In the genomic region with DNA sequence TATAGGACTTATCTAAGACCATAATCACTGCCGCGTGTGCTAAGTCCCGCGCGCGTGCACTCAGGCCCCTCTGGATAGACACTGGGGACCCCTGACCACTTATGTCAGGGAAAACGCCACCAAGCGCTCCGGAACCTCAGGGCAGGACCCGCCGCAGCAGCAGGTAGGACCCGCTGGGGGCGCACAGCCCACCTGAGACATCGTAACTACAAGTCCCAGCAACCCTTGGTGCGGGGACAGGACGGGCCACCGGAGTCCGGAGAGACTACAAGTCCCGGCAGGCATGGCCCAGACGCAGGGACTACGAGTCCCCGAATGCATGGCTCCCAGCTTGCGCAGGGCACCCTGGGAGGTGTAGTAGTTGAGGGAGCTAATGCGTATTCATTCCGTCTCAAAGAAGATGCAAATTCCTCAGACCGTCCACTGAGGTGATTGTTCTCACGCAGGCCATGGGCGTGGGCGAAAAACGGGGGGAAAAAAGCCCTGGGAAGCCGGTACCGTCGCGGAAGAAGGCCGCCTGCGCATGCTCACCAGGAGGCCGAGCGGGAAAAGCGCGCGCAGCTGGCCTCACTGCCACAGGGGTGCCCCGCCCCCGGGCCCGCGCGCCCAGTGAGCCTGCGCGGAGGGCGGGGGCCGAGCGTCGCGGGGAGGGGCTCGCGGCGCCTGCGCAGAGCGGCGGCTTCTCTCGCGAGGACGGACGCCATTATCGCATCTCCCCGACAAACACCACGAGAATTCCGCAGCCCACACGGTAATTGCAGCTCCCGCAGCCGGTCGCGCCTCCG, we compare ENCODE assay signal across 8 cellular contexts. TPM values are rescaled to one million over a fixed set of nuclear protein-coding genes. Genes with fewer than 3 reads are reported as not detected.
A peak's percentile ranks its signal among the peaks of the same experiment; 100 is the strongest.
DNase-seq lines count a peak whose midpoint lies in the region; ATAC-seq, FAIRE-seq and TF ChIP-seq lines count a peak whose summit lies in the region.

Gene BANP (plus strand): TSS at position 670 of the 785 bp plus-strand sequence. CDS start 23,682 bp downstream, outside the sequence.

- H3K4me1 ChIP-seq in adipocyte (ENCODE audit: control insufficient read depth, insufficient read depth, low read length) (peaks cover 27% of the 10 kb centered on the region), cardiac muscle cell (ENCODE audit: low read depth) (peaks cover 5% of the 10 kb centered on the region), parathyroid adenoma (peaks cover 30% of the 10 kb centered on the region), tibial nerve (peaks cover 0 to 47% (median 27%) of the 10 kb centered on the region in 4 donors)

- TF ChIP-seq POLR2A in GM12891 (IDR thresholded peaks at IDR 0.05; ENCODE audit: low read depth, low read length) (peak; percentile 70; the same call in 1 of the 2 replicates), tibial nerve (IDR thresholded peaks at IDR 0.05) (peak; percentile 75 to 83)

- TF ChIP-seq EP300 in tibial nerve (IDR thresholded peaks at IDR 0.05): peak; percentile 57 to 84

- H3K27me3 ChIP-seq in adipocyte (replicated peaks; ENCODE audit: control insufficient read depth, insufficient read depth, low read length) (no peaks in the 10 kb centered on the region), cardiac muscle cell (no peaks in the 10 kb centered on the region), parathyroid adenoma (ENCODE audit: control insufficient read depth, insufficient read depth, low read length) (no peaks in the 10 kb centered on the region), tibial nerve (no peaks in the 10 kb centered on the region)

- H3K9me3 ChIP-seq in adipocyte (ENCODE audit: control insufficient read depth, low read length) (no peaks in the 10 kb centered on the region), cardiac muscle cell (ENCODE audit: low read depth) (no peaks in the 10 kb centered on the region), parathyroid adenoma (ENCODE audit: control insufficient read depth, low read length) (no peaks in the 10 kb centered on the region), tibial nerve (no peaks in the 10 kb centered on the region)

- peak within 1 kb of the TSS; percentile 88 for H3K4me2 ChIP-seq in parathyroid adenoma (ENCODE audit: low read length)

- ATAC-seq in HG02840 (IDR thresholded peaks at IDR 0.05; ENCODE audit: low FRiP score, unreplicated experiment): peak; percentile 89

- 0 to 1% methylated on average over 29 to 47 of the region's 73 CpGs for WGBS in tibial nerve, 2 donors

- H3K4me3 ChIP-seq in adipocyte (ENCODE audit: low read length) (peak within 1 kb of the TSS; percentile 88), cardiac muscle cell (peak within 1 kb of the TSS; percentile 98), parathyroid adenoma (ENCODE audit: low read depth, low read length) (peak within 1 kb of the TSS; percentile 82), tibial nerve (peak within 1 kb of the TSS; percentile 76 to 97 (median 94))

- H2AFZ ChIP-seq in parathyroid adenoma: peak within 1 kb of the TSS; percentile 97

- DNase-seq in GM12891 (ENCODE audit: insufficient read length, low spot score) (peak; percentile 98), NCI-H1436 (lab: John Stamatoyannopoulos, UW) (peak; percentile 98), T follicular helper cell (ENCODE audit: low read depth) (peak; percentile 96), adipocyte (ENCODE audit: low read depth) (peak; percentile 99), cardiac muscle cell (ENCODE audit: low read depth in 1 of 2, low spot score in 1 of 2) (peak; percentile 99), tibial nerve (ENCODE audit: low spot score in 2 of 2) (peak; percentile 89 to 92)

- peak; percentile 93 for FAIRE-seq in GM12891 (lab: Jason Lieb, UNC)

- no peaks in the 10 kb centered on the region for H3K36me3 ChIP-seq in adipocyte (ENCODE audit: control insufficient read depth, insufficient read depth, low read length, severe bottlenecking)
- no peaks in the 10 kb centered on the region for H3K36me3 ChIP-seq in cardiac muscle cell
- H3K36me3 ChIP-seq in parathyroid adenoma (ENCODE audit: control insufficient read depth, insufficient read depth, low read length): no peaks in the 10 kb centered on the region
- peaks cover 0 to 12% (median 0%) of the 10 kb centered on the region in 3 donors for H3K36me3 ChIP-seq in tibial nerve

- H3K79me2 ChIP-seq in parathyroid adenoma: peaks cover 27% of the 10 kb centered on the region

- TF ChIP-seq CTCF in cardiac muscle cell (IDR thresholded peaks at IDR 0.05; ENCODE audit: low read depth, low read length) (peak; percentile 36), parathyroid adenoma (IDR thresholded peaks at IDR 0.05) (peak; percentile 76), tibial nerve (IDR thresholded peaks at IDR 0.05) (peak in 4 of 5 experiments; percentile 32 to 59 (median 51))

- H3K9ac ChIP-seq in adipocyte (ENCODE audit: low read length) (peak within 1 kb of the TSS; percentile 99), parathyroid adenoma (peak within 1 kb of the TSS; percentile 92)

- H3K27ac ChIP-seq in cardiac muscle cell: peak within 1 kb of the TSS; percentile 99
- peak within 1 kb of the TSS; percentile 97 for H3K27ac ChIP-seq in parathyroid adenoma
- H3K27ac ChIP-seq in tibial nerve: peak within 1 kb of the TSS; percentile 94 to 100 (median 97)

TF ChIP-seq in GM12891, 5 proteins besides CTCF, POLR2A, EP300 and RAD21:
- peak; percentile 83 for TF ChIP-seq TAF1 (IDR thresholded peaks at IDR 0.05; ENCODE audit: low read depth, low read length)
- TF ChIP-seq POU2F2 (IDR thresholded peaks at IDR 0.05; ENCODE audit: low read depth, low read length): peak; percentile 95
- TF ChIP-seq SPI1 (IDR thresholded peaks at IDR 0.05; ENCODE audit: low read depth, low read length): no peak
- no peak for TF ChIP-seq PAX5 (IDR thresholded peaks at IDR 0.05; ENCODE audit: insufficient read depth, low read length, severe bottlenecking)
- TF ChIP-seq POLR2AphosphoS5 (IDR thresholded peaks at IDR 0.05; ENCODE audit: low read depth, low read length): peak; percentile 77; the same call in 1 of the 2 replicates

RNA-seq across cellular contexts. Expression of gene BANP, which starts in this region (rescaled TPM):
- 11.9 TPM for polyA plus RNA-seq in GM12891 (2012; ENCODE audit: low read depth, missing spikeins)
- total RNA-seq in cardiac muscle cell (24.6 and 26.7 TPM in 2 replicates), tibial nerve (10 to 100 TPM; 21.9 to 27.3 (median 24.6) TPM)
- 25.3 and 27.9 TPM in 2 replicates for polyA plus RNA-seq in cardiac muscle cell

Comparison
In these comparisons a context has a peak if more than half of its experiments do, and no peak if none do; other contexts are left out.
1. Peak in every context shown above with its lines: DNase-seq, ATAC-seq, H3K4me3 ChIP-seq and H3K27ac ChIP-seq.